8 cellular contexts compared by ENCODE assay signal in the genomic region with DNA sequence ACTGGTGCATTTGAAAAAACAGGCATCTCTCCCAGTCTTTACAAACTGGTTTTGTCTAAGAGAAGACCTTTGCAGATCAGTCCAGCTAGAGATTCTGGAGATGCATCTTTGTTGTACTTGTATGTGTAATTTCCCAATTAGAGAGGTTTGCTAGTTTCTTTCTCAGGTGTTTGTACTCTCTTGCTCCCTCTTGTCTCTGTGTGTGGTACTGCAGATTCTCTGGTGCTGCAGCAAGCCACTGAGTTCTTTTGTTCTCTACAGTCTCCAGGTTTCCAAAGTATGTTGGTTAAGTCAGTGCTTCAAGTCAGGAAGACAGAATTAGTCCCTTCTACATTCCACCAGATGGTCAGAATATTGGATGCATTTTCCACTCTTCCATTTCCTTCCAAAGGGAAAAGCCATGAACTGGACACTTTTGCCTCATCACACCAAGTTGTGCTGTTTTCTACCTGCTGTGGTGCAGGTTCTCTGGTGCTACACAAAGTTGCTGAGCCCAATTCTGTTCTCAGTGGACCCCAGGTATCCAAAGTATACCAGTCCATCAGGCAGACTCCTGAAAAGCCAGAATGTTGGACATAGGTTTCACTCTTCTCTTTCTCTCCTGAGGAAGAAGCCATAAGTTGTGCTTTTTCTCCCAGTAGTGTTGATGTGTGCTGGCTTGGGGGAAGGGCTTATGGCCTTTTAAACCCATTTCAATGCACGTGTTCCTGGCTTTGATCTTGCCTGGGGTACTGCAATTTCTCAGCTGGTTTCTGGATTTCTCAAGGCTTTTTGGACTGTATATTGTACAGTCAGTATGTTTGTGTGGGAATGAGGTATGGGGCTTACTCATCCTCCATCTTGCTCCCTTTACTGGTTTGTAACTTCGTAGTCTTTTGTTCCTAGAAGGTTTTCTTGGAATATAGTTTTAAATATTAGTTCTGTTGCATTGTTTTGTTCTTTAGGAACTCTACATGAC. TPM values are rescaled to one million over a fixed set of nuclear protein-coding genes. Genes with fewer than 3 reads are reported as not detected.
DNase-seq lines count a peak whose midpoint lies in the region; ATAC-seq and TF ChIP-seq lines count a peak whose summit lies in the region.

No MANE protein-coding gene starts in this region.

- in situ Hi-C loops in ACHN (cut with HindIII; ENCODE audit: low pct_ligation_motif_present, low pct_unique_long_range_greater_than_20kb, low sequenced_read_pairs) = no loop called here

- ATAC-seq in GM18868 (IDR thresholded peaks at IDR 0.05; ENCODE audit: unreplicated experiment) (no peak), omental fat pad (ENCODE audit: low FRiP score) (no peak), HG02938 (IDR thresholded peaks at IDR 0.05; ENCODE audit: unreplicated experiment) (no peak)

- H3K4me1 ChIP-seq in Loucy (ENCODE audit: insufficient read depth, low read length, poor library complexity, severe bottlenecking) = no peaks in the 10 kb centered on the region

- peak; percentile 57 for DNase-seq in ACHN
- peak; percentile 10 for DNase-seq in activated T-cell treated with anti-CD3 and anti-CD28 coated beads for 48 hours (ENCODE audit: low read depth)
- peak; percentile 66 for DNase-seq in islet precursor cell
- no peak for DNase-seq in omental fat pad (ENCODE audit: low spot score)

- H3K4me3 ChIP-seq in Loucy (ENCODE audit: low read length, poor library complexity, severe bottlenecking) = no peak overlapping the region

- H3F3A ChIP-seq in Loucy (ENCODE audit: low read depth) = no peaks in the 10 kb centered on the region

- no peak overlapping the region for H3K9ac ChIP-seq in Loucy (ENCODE audit: low read depth, low read length, poor library complexity, severe bottlenecking)

- H2AFZ ChIP-seq in Loucy (ENCODE audit: low read length) = no peak overlapping the region

- H3K36me3 ChIP-seq in Loucy (ENCODE audit: insufficient read depth, low read length) = no peaks in the 10 kb centered on the region

- TF ChIP-seq CTCF in GM12872 (IDR thresholded peaks at IDR 0.05; ENCODE audit: insufficient read depth, low read depth, low read length) = peak; percentile 76
- peak; percentile 75 for TF ChIP-seq CTCF in Loucy (conservative IDR thresholded peaks at IDR 0.05; ENCODE audit: low read length)
- TF ChIP-seq CTCF in omental fat pad (IDR thresholded peaks at IDR 0.05) = no peak

- H3K9me2 ChIP-seq in Loucy (replicated peaks; ENCODE audit: low read depth, low read length) = no peaks in the 10 kb centered on the region

- no peak overlapping the region for H3K4me2 ChIP-seq in Loucy (ENCODE audit: low read depth, low read length, poor library complexity, severe bottlenecking)

- no peaks in the 10 kb centered on the region for H3K9me3 ChIP-seq in Loucy (ENCODE audit: insufficient read depth, low read depth, low read length)

- H4K20me1 ChIP-seq in Loucy (ENCODE audit: insufficient read depth, low read length, poor library complexity, severe bottlenecking) = peaks cover 73% of the 10 kb centered on the region

- peaks cover 93% of the 10 kb centered on the region for H3K79me2 ChIP-seq in Loucy (ENCODE audit: insufficient read depth, low read length)

- no peaks in the 10 kb centered on the region for H3K27me3 ChIP-seq in Loucy (ENCODE audit: insufficient read depth, low read length, poor library complexity, severe bottlenecking)

RNA-seq across cellular contexts. Expression of a gene that starts 29.8 kb away (rescaled TPM):
- total RNA-seq in omental fat pad = 10 to 100 TPM; 23.2 to 36.9 (median 28.7) TPM

Comparison
In these comparisons a context has a peak if more than half of its experiments do, and no peak if none do; other contexts are left out.
1. CTCF ChIP-seq: peak in GM12872 (single experiment) and Loucy (single experiment); none in omental fat pad (0 of 3).